In the genomic region with DNA sequence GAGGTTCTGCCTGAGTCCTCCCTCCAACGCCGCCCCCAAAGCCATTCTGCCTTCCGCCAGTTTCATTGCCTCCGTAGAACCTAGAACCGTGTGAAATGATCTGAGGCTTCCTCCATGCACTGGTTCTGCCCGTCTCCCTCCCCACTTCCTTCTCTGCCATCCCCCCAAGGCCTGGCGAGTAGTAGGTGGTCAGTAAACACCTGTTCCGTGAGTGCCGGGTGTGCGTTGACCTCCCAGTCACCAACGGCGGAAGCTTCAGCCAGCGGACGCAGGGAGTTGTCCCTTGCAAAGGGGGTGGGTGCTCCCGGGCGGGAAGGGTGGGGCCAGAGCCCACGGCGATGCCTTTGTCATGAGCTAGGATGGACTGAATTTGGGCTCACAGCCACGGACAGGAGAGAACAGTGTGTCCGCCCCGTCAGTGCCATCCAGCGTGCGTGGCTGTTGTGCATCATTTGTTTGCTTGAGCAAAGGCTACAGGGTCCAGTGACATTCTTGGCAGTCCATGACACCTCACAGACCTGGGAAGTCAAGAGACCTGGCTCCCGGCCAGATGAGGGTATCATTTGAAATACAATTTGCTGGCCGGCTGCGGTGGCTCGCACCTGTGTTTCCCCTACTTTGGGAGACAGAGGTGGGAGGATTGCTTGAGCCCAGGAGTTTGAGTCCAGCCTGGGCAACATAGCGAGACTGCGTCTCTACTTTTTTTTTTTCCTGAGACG, we compare ENCODE assay signal across 1 cellular context.
TF ChIP-seq lines count a peak whose summit lies in the region.

No MANE protein-coding gene starts in this region.

TF ChIP-seq in SK-N-SH, 30 proteins besides CTCF, POLR2A, EP300 and RAD21:
- TF ChIP-seq REST (IDR thresholded peaks at IDR 0.05; ENCODE audit: low read depth, low read length): no peak
- no peak for TF ChIP-seq MEF2A (IDR thresholded peaks at IDR 0.05; ENCODE audit: borderline replicate concordance, low read depth)
- no peak for TF ChIP-seq RCOR1 (IDR thresholded peaks at IDR 0.05; ENCODE audit: low read length)
- TF ChIP-seq JUND (IDR thresholded peaks at IDR 0.05): no peak
- TF ChIP-seq ELF1 (IDR thresholded peaks at IDR 0.05): no peak
- no peak for TF ChIP-seq EZH2phosphoT487 (IDR thresholded peaks at IDR 0.05; ENCODE audit: borderline replicate concordance, low read depth)
